12 cellular contexts compared by ENCODE assay signal in genomic region chr11:9774591-9775392, GRCh38.
A peak's percentile ranks its signal among the peaks of the same experiment; 100 is the strongest.
DNase-seq lines count a peak whose midpoint lies in the region; ATAC-seq lines count a peak whose summit lies in the region.
"Had no signal": no experiment of that assay in that cellular context is flagged by ENCODE, and none has a peak within 500 bp of the region (broad histone marks: within the 10 kb centered on the region; RNA-seq: fewer than 3 reads in every experiment).

No MANE protein-coding gene starts in this region.

- H3K4ac ChIP-seq in trophoblast cell (ENCODE audit: low read depth, low read length), result no peak overlapping the region

- H2AFZ ChIP-seq in trophoblast cell (ENCODE audit: insufficient read depth, low read length, poor library complexity), result no peak overlapping the region

- intact Hi-C loops in left colon (cut with DNase I, micrococcal nuclease), result no loop called here

- H3K4me2 ChIP-seq in trophoblast cell (ENCODE audit: low read length), result no peak overlapping the region

- H3K4me1 ChIP-seq in adipocyte (ENCODE audit: control insufficient read depth, insufficient read depth, low read length), result peaks cover 21% of the 10 kb centered on the region
- peaks cover 4 to 9% of the 10 kb centered on the region in 2 experiments for H3K4me1 ChIP-seq in trophoblast cell (ENCODE audit: control insufficient read depth in 1 of 2, insufficient read depth in 2 of 2, low read length in 2 of 2)

- peaks cover 2% of the 10 kb centered on the region for H3K79me1 ChIP-seq in trophoblast cell (ENCODE audit: low read length)

- no peak overlapping the region for H4K8ac ChIP-seq in trophoblast cell (ENCODE audit: low read depth, low read length)

- no peak overlapping the region for H3K23ac ChIP-seq in trophoblast cell (ENCODE audit: low read length)

- peak overlapping the region; percentile 79 for H3K9ac ChIP-seq in adipocyte (ENCODE audit: low read length)
- no peak overlapping the region for H3K9ac ChIP-seq in trophoblast cell (ENCODE audit: low read length)

- no peak overlapping the region for H2BK5ac ChIP-seq in trophoblast cell (ENCODE audit: low read depth, low read length, poor library complexity)

- no peak overlapping the region for H4K91ac ChIP-seq in trophoblast cell (ENCODE audit: low read depth, low read length)

- peaks cover 25% of the 10 kb centered on the region for H3K36me3 ChIP-seq in adipocyte (ENCODE audit: control insufficient read depth, insufficient read depth, low read length, severe bottlenecking)
- H3K36me3 ChIP-seq in trophoblast cell (ENCODE audit: control insufficient read depth in 1 of 2, insufficient read depth in 2 of 2, low read length in 2 of 2), result peaks cover 0 to 2% of the 10 kb centered on the region in 2 experiments

- no peak overlapping the region for H3K18ac ChIP-seq in trophoblast cell (ENCODE audit: low read length)

- no peak overlapping the region for H2BK12ac ChIP-seq in trophoblast cell (ENCODE audit: low read length)

- H3K4me3 ChIP-seq in adipocyte (ENCODE audit: low read length) (peak overlapping the region; percentile 16), trophoblast cell (ENCODE audit: low read depth, low read length) (no peak overlapping the region)
- H3K4me3 ChIP-seq: sigmoid colon had no signal

- no peak for ATAC-seq in left colon
- no peak for ATAC-seq in HG02759 (IDR thresholded peaks at IDR 0.05; ENCODE audit: unreplicated experiment)

- H3K79me2 ChIP-seq in trophoblast cell (ENCODE audit: control insufficient read depth, insufficient read depth, low read length, poor library complexity), result no peaks in the 10 kb centered on the region

- no peaks in the 10 kb centered on the region for H3K9me3 ChIP-seq in adipocyte (ENCODE audit: control insufficient read depth, low read length)
- no peaks in the 10 kb centered on the region for H3K9me3 ChIP-seq in trophoblast cell (ENCODE audit: insufficient read depth, low read depth, low read length)
- H3K9me3 ChIP-seq: sigmoid colon had no signal

- no CpG with 5 or more reads among the region's 6 CpGs for WGBS in trophoblast cell (ENCODE audit: extremely low coverage, insufficient coverage, insufficient read length)

- no peak overlapping the region for H2AK5ac ChIP-seq in trophoblast cell (ENCODE audit: low read length)

- no peak overlapping the region for H2BK120ac ChIP-seq in trophoblast cell (ENCODE audit: insufficient read depth, low read length, poor library complexity)

- H3K27me3 ChIP-seq in adipocyte (replicated peaks; ENCODE audit: control insufficient read depth, insufficient read depth, low read length) (no peaks in the 10 kb centered on the region), trophoblast cell (ENCODE audit: insufficient read depth, low read length) (no peaks in the 10 kb centered on the region)
- H3K27me3 ChIP-seq: sigmoid colon had no signal

- no peak overlapping the region for H3K14ac ChIP-seq in trophoblast cell (ENCODE audit: low read length)

- no peak overlapping the region for H4K12ac ChIP-seq in trophoblast cell (ENCODE audit: low read depth, low read length)

- DNase-seq in ELR (ENCODE audit: low read depth) (peak; percentile 71), adipocyte (ENCODE audit: low read depth) (peak; percentile 94), fibroblast of the conjunctiva (ENCODE audit: low read depth) (peak; percentile 94), trophoblast cell (peak; percentile 75 to 90), T1000 (lab: John Stamatoyannopoulos, UW) (no peak), left colon (no peak), T-helper 1 cell (no peak)
- DNase-seq: effector memory CD4-positive, alpha-beta T cell; NCI-H1417 treated with DMSO at 0.1 percent for 48 hours; sigmoid colon had no signal

- H3K27ac ChIP-seq in trophoblast cell (ENCODE audit: low read depth, low read length), result no peak overlapping the region
- H3K27ac ChIP-seq: VCaP had no signal

Comparison
In these comparisons a context has a peak if more than half of its experiments do, and no peak if none do; other contexts are left out.
1. DNase-seq: peak in ELR (single experiment), adipocyte (single experiment), fibroblast of the conjunctiva (single experiment) and trophoblast cell (2 of 2); none in T1000 (single experiment), left colon (0 of 2) and T-helper 1 cell (0 of 5).